In genomic region chr1:173418107-173418985, GRCh38 we compare ENCODE assay signal across 14 cellular contexts. TPM values are rescaled to one million over a fixed set of nuclear protein-coding genes. Genes with fewer than 3 reads are reported as not detected.
A peak's percentile ranks its signal among the peaks of the same experiment; 100 is the strongest.
DNase-seq lines count a peak whose midpoint lies in the region; ATAC-seq and TF ChIP-seq lines count a peak whose summit lies in the region.
"Had no signal": no experiment of that assay in that cellular context is flagged by ENCODE, and none has a peak within 500 bp of the region (broad histone marks: within the 10 kb centered on the region; RNA-seq: fewer than 3 reads in every experiment).

No MANE protein-coding gene starts in this region.

- H3K36me3 ChIP-seq in spleen = peaks cover 0 to 38% (median 3%) of the 10 kb centered on the region in 6 donors
- peaks cover 0 to 3% of the 10 kb centered on the region in 2 donors for H3K36me3 ChIP-seq in ascending aorta
- H3K36me3 ChIP-seq: SJSA1 had no signal

- TF ChIP-seq CTCF in spleen (IDR thresholded peaks at IDR 0.05 in 8 of 11, conservative IDR thresholded peaks at IDR 0.05 in 3 of 11) = no peak
- TF ChIP-seq CTCF in ascending aorta (IDR thresholded peaks at IDR 0.05) = no peak

- no peak overlapping the region for H3K4me3 Mint-ChIP-seq in naive thymus-derived CD8-positive, alpha-beta T cell
- H3K4me3 Mint-ChIP-seq: effector memory CD8-positive, alpha-beta T cell had no signal

- no peaks in the 10 kb centered on the region for H3K27me3 Mint-ChIP-seq in naive thymus-derived CD8-positive, alpha-beta T cell
- H3K27me3 Mint-ChIP-seq: effector memory CD8-positive, alpha-beta T cell had no signal

- intact Hi-C loops in spleen (cut with DNase I; ENCODE audit: low total_unique reads) = no loop called here
- intact Hi-C loops in ascending aorta (cut with DNase I) = no loop called here

- H3K9me3 ChIP-seq in spleen (no peaks in the 10 kb centered on the region), ascending aorta (no peaks in the 10 kb centered on the region)
- H3K9me3 ChIP-seq: SJSA1 had no signal

- H3K27ac ChIP-seq in spleen = peak overlapping the region in 4 of 8 donors; percentile 51 to 88 (median 70)
- H3K27ac ChIP-seq in ascending aorta = no peak overlapping the region
- H3K27ac ChIP-seq: SJSA1, skin epidermis had no signal

- peak overlapping the region in 2 of 10 donors; percentile 13 to 49 for H3K27ac Mint-ChIP-seq in naive thymus-derived CD8-positive, alpha-beta T cell
- H3K27ac Mint-ChIP-seq: effector memory CD8-positive, alpha-beta T cell had no signal

- peaks cover 4 to 47% (median 6%) of the 10 kb centered on the region in 3 donors for H3K36me3 Mint-ChIP-seq in naive thymus-derived CD8-positive, alpha-beta T cell

- DNase-seq in NCI-H146 (lab: John Stamatoyannopoulos, UW) (peak; percentile 21), NCI-H146 treated with DMSO at 0.1 percent for 48 hours (lab: John Stamatoyannopoulos, UW; ENCODE audit: unreplicated experiment) (no peak), NCI-H69 (lab: John Stamatoyannopoulos, UW) (peak; percentile 94), spleen (peak; percentile 79), ascending aorta (ENCODE audit: low spot score in 2 of 2) (no peak), NCI-H1048 (lab: John Stamatoyannopoulos, UW) (no peak)
- DNase-seq in naive thymus-derived CD8-positive, alpha-beta T cell = no peak
- DNase-seq: activated CD4-positive, alpha-beta T cell treated with anti-CD3 and anti-CD28 coated beads, Interleukin-2, amount 50 U/mL, for 4 hours; DMS79 treated with DMSO at 0.1 percent for 48 hours; effector memory CD8-positive, alpha-beta T cell; GOT3 had no signal

- H3K27me3 ChIP-seq in spleen (replicated peaks in 1 of 7) = no peaks in the 10 kb centered on the region
- no peaks in the 10 kb centered on the region for H3K27me3 ChIP-seq in ascending aorta
- H3K27me3 ChIP-seq: SJSA1 had no signal

- H3K4me1 ChIP-seq in spleen (peaks cover 15 to 84% (median 41%) of the 10 kb centered on the region in 6 donors), ascending aorta (no peaks in the 10 kb centered on the region)

- WGBS in spleen, 5 donors = 62 to 78% (median 77%) methylated on average over 11 of the region's 11 CpGs

- peaks cover 6 to 64% (median 8%) of the 10 kb centered on the region in 4 donors for H3K4me1 Mint-ChIP-seq in naive thymus-derived CD8-positive, alpha-beta T cell

- POLR2A ChIA-PET in naive thymus-derived CD8-positive, alpha-beta T cell (lab: Charles Lee) = interaction anchor here (0.6 kb wide), 1 partner anchor 593 kb away, joined by 4 read pairs; no protein-coding TSS in a partner anchor

- no peak overlapping the region for H3K4me3 ChIP-seq in spleen
- no peak overlapping the region for H3K4me3 ChIP-seq in ascending aorta
- H3K4me3 ChIP-seq: SJSA1, skin epidermis had no signal

- H3K9me3 Mint-ChIP-seq in naive thymus-derived CD8-positive, alpha-beta T cell = no peaks in the 10 kb centered on the region
- H3K9me3 Mint-ChIP-seq: effector memory CD8-positive, alpha-beta T cell had no signal

- peak in 1 of 3 donors; percentile 16 for TF ChIP-seq POLR2A in spleen (IDR thresholded peaks at IDR 0.05)

- ATAC-seq in HG02588 (IDR thresholded peaks at IDR 0.05; ENCODE audit: unreplicated experiment) = peak; percentile 42
- ATAC-seq in naive thymus-derived CD8-positive, alpha-beta T cell = no peak
- ATAC-seq: effector memory CD8-positive, alpha-beta T cell had no signal

RNA-seq across cellular contexts. Expression of gene PRDX6, which starts 58.8 kb away (rescaled TPM):
- total RNA-seq in spleen (100 to 1,000 TPM; 122 to 197 (median 143) TPM), ascending aorta (163 TPM)
- polyA plus RNA-seq in spleen = 100 to 1,000 TPM; 133 to 240 (median 154) TPM
- total RNA-seq in naive thymus-derived CD8-positive, alpha-beta T cell = 100 to 1,000 TPM; 109 to 115 TPM
- polyA plus RNA-seq in naive thymus-derived CD8-positive, alpha-beta T cell = 100 to 1,000 TPM; 181 to 269 (median 189) TPM

Comparison
In these comparisons a context has a peak if more than half of its experiments do, and no peak if none do; other contexts are left out.
1. DNase-seq: peak in NCI-H146 (single experiment), NCI-H69 (single experiment) and spleen (single experiment); none in NCI-H146 treated with DMSO at 0.1 percent for 48 hours (single experiment), ascending aorta (0 of 2), NCI-H1048 (single experiment) and naive thymus-derived CD8-positive, alpha-beta T cell (0 of 10).